1 cellular context compared by ENCODE assay signal in genomic region chr3:155018621-155019330, GRCh38.
TF ChIP-seq lines count a peak whose summit lies in the region.

No MANE protein-coding gene starts in this region.

TF ChIP-seq in K562, 482 proteins besides CTCF, POLR2A, EP300 and RAD21 (continued from another document and continues in another):
- TF ChIP-seq PREB (CRISPR knock-in tag; IDR thresholded peaks at IDR 0.05) (no peak), SMARCA4 (IDR thresholded peaks at IDR 0.05) (peak; percentile 92), ZNF134 (CRISPR knock-in tag; conservative IDR thresholded peaks at IDR 0.05) (no peak), GATAD2B (IDR thresholded peaks at IDR 0.05; ENCODE audit: borderline replicate concordance) (peak; percentile 48; the same call in 1 of the 2 replicates), NFATC3 (IDR thresholded peaks at IDR 0.05) (no peak), ARID3A (IDR thresholded peaks at IDR 0.05; ENCODE audit: borderline replicate concordance, low read depth, low read length) (peak; percentile 71; the same call in 1 of the 2 replicates), TCFL5 (CRISPR knock-in tag; conservative IDR thresholded peaks at IDR 0.05) (no peak), RB1 (IDR thresholded peaks at IDR 0.05; ENCODE audit: low read depth) (no peak; the same call in 1 of the 2 replicates), BACH1 (tag; IDR thresholded peaks at IDR 0.05) (no peak; the same call in 1 of the 2 replicates), ZNF316 (IDR thresholded peaks at IDR 0.05) (no peak), ZSCAN29 (IDR thresholded peaks at IDR 0.05) (no peak), NFIC (IDR thresholded peaks at IDR 0.05) (peak; percentile 64), FOXA1 (IDR thresholded peaks at IDR 0.05; ENCODE audit: borderline replicate concordance) (no peak), ZNF639 (CRISPR knock-in tag; conservative IDR thresholded peaks at IDR 0.05 in 1 of 2, IDR thresholded peaks at IDR 0.05 in 1 of 2) (peak in 1 of 2 experiments; percentile 87; a peak in 2 of 4 replicates), ZZZ3 (IDR thresholded peaks at IDR 0.05) (no peak), FOXK2 (conservative IDR thresholded peaks at IDR 0.05 in 1 of 2, IDR thresholded peaks at IDR 0.05 in 1 of 2; ENCODE audit: low read depth in 2 of 2) (peak; percentile 63 to 69; a peak in 1 of 4 replicates), EHMT2 (IDR thresholded peaks at IDR 0.05) (no peak), ZNF584 (CRISPR knock-in tag; IDR thresholded peaks at IDR 0.05; ENCODE audit: low read depth) (no peak), ZNF445 (CRISPR knock-in tag; IDR thresholded peaks at IDR 0.05; ENCODE audit: low read depth) (no peak), HOMEZ (CRISPR knock-in tag; IDR thresholded peaks at IDR 0.05) (no peak), ZNF764 (CRISPR knock-in tag; IDR thresholded peaks at IDR 0.05; ENCODE audit: low read depth) (no peak), MYNN (IDR thresholded peaks at IDR 0.05) (no peak), MYNN (CRISPR knock-in tag; IDR thresholded peaks at IDR 0.05) (no peak), PHB2 (IDR thresholded peaks at IDR 0.05; ENCODE audit: low read depth) (no peak), DMBX1 (CRISPR knock-in tag; IDR thresholded peaks at IDR 0.05; ENCODE audit: borderline replicate concordance) (0 out of 2 replicates have a peak, but pooled peaks have one; percentile 63), SMARCE1 (IDR thresholded peaks at IDR 0.05) (peak; percentile 89), ZEB2 (IDR thresholded peaks at IDR 0.05) (peak; percentile 86), HOXB6 (CRISPR knock-in tag; IDR thresholded peaks at IDR 0.05; ENCODE audit: borderline replicate concordance) (no peak), ZNF282 (CRISPR knock-in tag; IDR thresholded peaks at IDR 0.05) (no peak), SOX6 (IDR thresholded peaks at IDR 0.05) (peak; percentile 92), RNF2 (IDR thresholded peaks at IDR 0.05) (peak; percentile 89; the same call in 1 of the 2 replicates), TAL1 (IDR thresholded peaks at IDR 0.05) (peak; percentile 92), GABPA (tag; conservative IDR thresholded peaks at IDR 0.05; ENCODE audit: low read depth) (peak; percentile 76), ZBTB9 (CRISPR knock-in tag; IDR thresholded peaks at IDR 0.05) (no peak), ZNF274 (IDR thresholded peaks at IDR 0.05; ENCODE audit: borderline replicate concordance, low read depth, low read length) (no peak), FOXM1 (IDR thresholded peaks at IDR 0.05; ENCODE audit: low read depth) (peak; percentile 89), FOXM1 (CRISPR knock-in tag; IDR thresholded peaks at IDR 0.05; ENCODE audit: low read depth) (no peak), ATF3 (IDR thresholded peaks at IDR 0.05) (peak; percentile 69; the same call in 1 of the 2 replicates), ATF3 (CRISPR knock-in tag; conservative IDR thresholded peaks at IDR 0.05) (no peak), TRIM25 (IDR thresholded peaks at IDR 0.05; ENCODE audit: borderline replicate concordance) (no peak), KLF6 (CRISPR knock-in tag; IDR thresholded peaks at IDR 0.05; ENCODE audit: borderline replicate concordance) (no peak), WHSC1 (IDR thresholded peaks at IDR 0.05; ENCODE audit: low read length) (no peak), ZKSCAN8 (CRISPR knock-in tag; IDR thresholded peaks at IDR 0.05) (peak; percentile 58; the same call in 1 of the 2 replicates), RBM34 (IDR thresholded peaks at IDR 0.05; ENCODE audit: borderline replicate concordance, insufficient read depth, low read length) (no peak), COPS2 (conservative IDR thresholded peaks at IDR 0.05) (no peak), CUX1 (CRISPR knock-in tag; IDR thresholded peaks at IDR 0.05) (no peak), XRCC5 (IDR thresholded peaks at IDR 0.05; ENCODE audit: low read depth, low read length) (no peak), FOS (IDR thresholded peaks at IDR 0.05; ENCODE audit: extremely low read depth, insufficient read length) (no peak), KDM1A (IDR thresholded peaks at IDR 0.05) (peak; percentile 54 to 63; a peak in 3 of 4 replicates), ZNF589 (CRISPR knock-in tag; IDR thresholded peaks at IDR 0.05; ENCODE audit: low read depth) (peak; percentile 81)
